16 cellular contexts compared by ENCODE assay signal in genomic region chr5:67021522-67022316, GRCh38.
DNase-seq lines count a peak whose midpoint lies in the region; ATAC-seq and TF ChIP-seq lines count a peak whose summit lies in the region.
"Had no signal": no experiment of that assay in that cellular context is flagged by ENCODE, and none has a peak within 500 bp of the region (broad histone marks: within the 10 kb centered on the region; RNA-seq: fewer than 3 reads in every experiment).

No MANE protein-coding gene starts in this region.

- no peak overlapping the region for H3K27ac ChIP-seq in ovary
- H3K27ac ChIP-seq: parathyroid adenoma had no signal

- 76 to 96% (median 91%) methylated on average over 3 of the region's 3 CpGs for WGBS in ovary, 3 donors

- no peak overlapping the region for H3K4me3 Mint-ChIP-seq in chondrocyte (ENCODE audit: unreplicated experiment)
- H3K4me3 Mint-ChIP-seq: CD14-positive monocyte had no signal

- H3K27ac Mint-ChIP-seq in chondrocyte (ENCODE audit: unreplicated experiment) = peak overlapping the region; percentile 82
- H3K27ac Mint-ChIP-seq: CD14-positive monocyte had no signal

- no peak for TF ChIP-seq EP300 in ovary (IDR thresholded peaks at IDR 0.05)

- TF ChIP-seq CTCF in chondrocyte (IDR thresholded peaks at IDR 0.05) (no peak), ovary (IDR thresholded peaks at IDR 0.05) (no peak)

- no peaks in the 10 kb centered on the region for H3K9me3 Mint-ChIP-seq in chondrocyte (ENCODE audit: low read depth)
- H3K9me3 Mint-ChIP-seq: CD14-positive monocyte had no signal

- no peaks in the 10 kb centered on the region for H3K4me1 ChIP-seq in ovary (ENCODE audit: insufficient read depth)

- H3K36me3 ChIP-seq in ovary = no peaks in the 10 kb centered on the region

- H3K36me3 Mint-ChIP-seq in chondrocyte (ENCODE audit: low read depth) = no peaks in the 10 kb centered on the region
- H3K36me3 Mint-ChIP-seq: CD14-positive monocyte had no signal

- intact Hi-C loops in left colon (cut with DNase I, micrococcal nuclease) = no loop called here
- intact Hi-C loops in ovary (cut with DNase I) = no loop called here

- peak; percentile 83 for ATAC-seq in GM18499 (IDR thresholded peaks at IDR 0.05; ENCODE audit: insufficient read depth, unreplicated experiment)
- peak; percentile 74 for ATAC-seq in HG02759 (IDR thresholded peaks at IDR 0.05; ENCODE audit: unreplicated experiment)
- no peak for ATAC-seq in left colon
- ATAC-seq: HepG2 had no signal

- H3K9me3 ChIP-seq in ovary = no peaks in the 10 kb centered on the region
- H3K9me3 ChIP-seq: SK-N-SH had no signal

- no peak for TF ChIP-seq POLR2A in ovary (IDR thresholded peaks at IDR 0.05)

- no peak overlapping the region for H3K4me3 ChIP-seq in ovary

- no peaks in the 10 kb centered on the region for H3K27me3 Mint-ChIP-seq in chondrocyte (ENCODE audit: low read depth)

- H3K4me1 Mint-ChIP-seq in chondrocyte (ENCODE audit: low read depth) = peaks cover 21% of the 10 kb centered on the region

- no peak for DNase-seq in chondrocyte (ENCODE audit: low spot score)
- peak; percentile 13 for DNase-seq in myocyte (ENCODE audit: low read depth)
- no peak for DNase-seq in mesenteric fat pad (ENCODE audit: low spot score)
- no peak for DNase-seq in A172 (ENCODE audit: low spot score)
- DNase-seq in left colon = no peak
- no peak for DNase-seq in ovary
- DNase-seq: activated gamma-delta T cell; GF-D8; NCI-H1436; SK-N-SH; stimulated activated naive CD4-positive, alpha-beta T cell had no signal

- no peaks in the 10 kb centered on the region for H3K27me3 ChIP-seq in ovary
